ENCODE assay signal across 2 cellular contexts in the genomic region with DNA sequence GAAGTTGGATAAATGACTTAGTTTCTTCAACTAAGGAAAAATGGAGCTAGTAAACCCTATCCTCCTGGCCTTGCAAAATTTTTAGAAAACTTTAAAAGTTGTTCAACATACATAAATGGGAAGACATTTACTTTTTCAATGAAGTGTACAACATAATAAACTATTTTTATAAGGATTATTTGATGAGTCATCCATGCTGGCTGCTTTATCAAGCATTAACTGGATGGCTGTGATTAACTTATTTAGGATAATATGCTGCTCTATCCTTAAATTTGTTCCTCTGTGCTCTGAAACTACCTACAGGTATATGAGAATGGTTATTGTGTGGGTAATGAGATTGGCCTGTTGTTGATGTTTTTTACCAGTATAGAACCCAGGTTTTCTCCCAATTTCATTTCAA.
A peak's percentile ranks its signal among the peaks of the same experiment; 100 is the strongest.
TF ChIP-seq lines count a peak whose summit lies in the region.

No MANE protein-coding gene starts in this region.

TF ChIP-seq in IMR-90, 13 proteins besides CTCF, POLR2A, EP300 and RAD21:
- TF ChIP-seq FOS (IDR thresholded peaks at IDR 0.05; ENCODE audit: low read depth, low read length) (peak; percentile 30; the same call in 1 of the 2 replicates), CHD1 (IDR thresholded peaks at IDR 0.05; ENCODE audit: low read depth, low read length) (no peak), NFE2L2 (IDR thresholded peaks at IDR 0.05; ENCODE audit: low read depth, low read length) (peak; percentile 78)
TF ChIP-seq in IMR-90: peak in this region for 2.

TF ChIP-seq in endothelial cell of umbilical vein, 7 proteins besides CTCF, POLR2A, EP300 and RAD21:
- TF ChIP-seq JUN (IDR thresholded peaks at IDR 0.05; ENCODE audit: borderline replicate concordance, insufficient read depth, insufficient read length, low read depth) (no peak), GATA2 (IDR thresholded peaks at IDR 0.05; ENCODE audit: insufficient read depth, insufficient read length, low read depth, low read length) (no peak), EZH2 (IDR thresholded peaks at IDR 0.05; ENCODE audit: borderline replicate concordance, low read depth, low read length, severe bottlenecking) (no peak), FOS (IDR thresholded peaks at IDR 0.05; ENCODE audit: borderline replicate concordance, insufficient read depth, low read length) (peak; percentile 31), POLR2AphosphoS5 (IDR thresholded peaks at IDR 0.05; ENCODE audit: insufficient read depth, low read depth, low read length) (no peak)
